Comparison of ENCODE assay signal across 19 cellular contexts in genomic region chr3:126352476-126353454, GRCh38. TPM values are rescaled to one million over a fixed set of nuclear protein-coding genes. Genes with fewer than 3 reads are reported as not detected.
A peak's percentile ranks its signal among the peaks of the same experiment; 100 is the strongest.
DNase-seq lines count a peak whose midpoint lies in the region; ATAC-seq, FAIRE-seq and TF ChIP-seq lines count a peak whose summit lies in the region.
"Had no signal": no experiment of that assay in that cellular context is flagged by ENCODE, and none has a peak within 500 bp of the region (broad histone marks: within the 10 kb centered on the region; RNA-seq: fewer than 3 reads in every experiment).

No MANE protein-coding gene starts in this region.

- H3K9me3 ChIP-seq in heart left ventricle (no peaks in the 10 kb centered on the region), H1 (ENCODE audit: insufficient read depth in 2 of 2, low read depth in 1 of 2, low read length in 1 of 2) (no peaks in the 10 kb centered on the region), neural progenitor cell (ENCODE audit: low read depth) (no peaks in the 10 kb centered on the region)
- H3K9me3 ChIP-seq: esophagus squamous epithelium had no signal

- FAIRE-seq in H1 (lab: Jason Lieb, UNC), result no peak
- FAIRE-seq: GM12892, K562 had no signal

- H2AK5ac ChIP-seq in H1 (ENCODE audit: low read depth, low read length), result no peak overlapping the region

- peak in 1 of 12 donors; percentile 1 for TF ChIP-seq CTCF in heart left ventricle (IDR thresholded peaks at IDR 0.05)
- no peak for TF ChIP-seq CTCF in H1 (IDR thresholded peaks at IDR 0.05; ENCODE audit: control extremely low read depth in 1 of 3, insufficient read depth in 1 of 3, low read depth in 1 of 3, low read length in 3 of 3)
- TF ChIP-seq CTCF in neural progenitor cell (IDR thresholded peaks at IDR 0.05), result no peak

- H2AFZ ChIP-seq in H1 (ENCODE audit: low read length) (no peak overlapping the region), neural progenitor cell (replicated peaks) (no peak overlapping the region)

- H2BK120ac ChIP-seq in H1 (replicated peaks; ENCODE audit: low read depth, low read length), result no peak overlapping the region

- no peak overlapping the region for H3K18ac ChIP-seq in H1 (ENCODE audit: extremely low read depth, low read length)

- no peak overlapping the region for H3K4me3 Mint-ChIP-seq in neural progenitor cell
- H3K4me3 Mint-ChIP-seq: HFFc6, nephron, T-cell had no signal

- TF ChIP-seq POLR2A in heart left ventricle (IDR thresholded peaks at IDR 0.05) (no peak), H1 (IDR thresholded peaks at IDR 0.05; ENCODE audit: control extremely low read depth in 1 of 2, low read depth in 2 of 2, low read length in 2 of 2) (no peak)

- peak in 2 of 5 donors; percentile 14 to 64 for DNase-seq in heart left ventricle
- DNase-seq in Right ventricle myocardium inferior (ENCODE audit: missing footprints), result no peak
- no peak for DNase-seq in H1 (ENCODE audit: low read depth in 1 of 2, low spot score in 2 of 2)
- no peak for DNase-seq in neural progenitor cell (ENCODE audit: low spot score)
- DNase-seq: activated CD4-positive, alpha-beta T cell treated with anti-CD3 and anti-CD28 coated beads, Interleukin-2, amount 50 U/mL, for 4 hours; activated gamma-delta T cell; cerebellar nuclear complex; DMS79 treated with DMSO at 0.1 percent for 48 hours; esophagus squamous epithelium; HFFc6; NCI-H2081 treated with DMSO at 0.1 percent for 48 hours; T-cell had no signal

- POLR2A ChIA-PET in H1 (lab: Charles Lee; ENCODE audit: partially characterized antibody), result interaction anchor here (1.6 kb wide), 1 partner anchor 85 kb away, joined by 4 read pairs; no protein-coding TSS in a partner anchor

- H3K27me3 Mint-ChIP-seq in neural progenitor cell (ENCODE audit: insufficient read depth, low read depth), result peaks cover 6% of the 10 kb centered on the region

- H3K79me2 ChIP-seq in H1 (ENCODE audit: control insufficient read depth in 1 of 2, insufficient read depth in 2 of 2, low read length in 2 of 2), result peaks cover 0 to 18% of the 10 kb centered on the region in 2 experiments; a peak in 1 of 4 replicates
- peaks cover 6% of the 10 kb centered on the region for H3K79me2 ChIP-seq in neural progenitor cell (ENCODE audit: low read depth)

- no peak for TF ChIP-seq EP300 in H1 (IDR thresholded peaks at IDR 0.05; ENCODE audit: borderline replicate concordance in 1 of 2, low read depth in 2 of 2, low read length in 2 of 2)

- peaks cover 0 to 89% (median 46%) of the 10 kb centered on the region in 12 donors for H3K4me1 ChIP-seq in heart left ventricle
- H3K4me1 ChIP-seq in H1 (replicated peaks in 1 of 4; ENCODE audit: control insufficient read depth in 3 of 4, insufficient read depth in 4 of 4, low read length in 3 of 4), result peaks cover 0 to 16% (median 8%) of the 10 kb centered on the region in 4 experiments; a peak in 5 of 7 replicates
- H3K4me1 ChIP-seq in neural progenitor cell, result peaks cover 13% of the 10 kb centered on the region

- peaks cover 13% of the 10 kb centered on the region for H3K23me2 ChIP-seq in H1 (ENCODE audit: low read depth, low read length)

- no peak for TF ChIP-seq RAD21 in H1 (IDR thresholded peaks at IDR 0.05 in 1 of 2, conservative IDR thresholded peaks at IDR 0.05 in 1 of 2; ENCODE audit: low read depth in 2 of 2, low read length in 2 of 2)

- no peaks in the 10 kb centered on the region for H3K9me3 Mint-ChIP-seq in neural progenitor cell
- H3K9me3 Mint-ChIP-seq: HFFc6, nephron, T-cell had no signal

- no peaks in the 10 kb centered on the region for H3K36me3 Mint-ChIP-seq in neural progenitor cell
- H3K36me3 Mint-ChIP-seq: T-cell had no signal

- H3K27ac ChIP-seq in heart left ventricle (peak overlapping the region in 7 of 12 donors; percentile 5 to 100 (median 20)), H1 (ENCODE audit: low read depth, low read length) (no peak overlapping the region), neural progenitor cell (no peak overlapping the region)

- peaks cover 0 to 20% (median 5%) of the 10 kb centered on the region in 9 donors for H3K36me3 ChIP-seq in heart left ventricle
- H3K36me3 ChIP-seq in H1 (ENCODE audit: control insufficient read depth in 2 of 4, insufficient read depth in 4 of 4, low read length in 3 of 4), result peaks cover 0 to 15% (median 10%) of the 10 kb centered on the region in 4 experiments; a peak in 5 of 8 replicates
- H3K36me3 ChIP-seq in neural progenitor cell, result no peaks in the 10 kb centered on the region

- no peak overlapping the region for H3K4me3 ChIP-seq in heart left ventricle
- H3K4me3 ChIP-seq in H1 (ENCODE audit: extremely low read depth in 1 of 4, insufficient read depth in 2 of 4, low read depth in 3 of 4, low read length in 4 of 4), result no peak overlapping the region
- H3K4me3 ChIP-seq in neural progenitor cell, result no peak overlapping the region
- H3K4me3 ChIP-seq: K562 had no signal

- H2BK15ac ChIP-seq in H1 (ENCODE audit: low read length), result no peak overlapping the region

- H4K20me1 ChIP-seq in H1 (replicated peaks in 1 of 2; ENCODE audit: control insufficient read depth in 1 of 2, insufficient read depth in 2 of 2, low read length in 2 of 2) (peaks cover 0 to 21% of the 10 kb centered on the region in 2 experiments), neural progenitor cell (ENCODE audit: low read depth) (peaks cover 17% of the 10 kb centered on the region)

- ATAC-seq in heart left ventricle, result no peak
- no peak for ATAC-seq in Right ventricle myocardium inferior
- no peak for ATAC-seq in HG03175 (IDR thresholded peaks at IDR 0.05; ENCODE audit: unreplicated experiment)
- no peak for ATAC-seq in HG03045 (IDR thresholded peaks at IDR 0.05; ENCODE audit: unreplicated experiment)
- no peak for ATAC-seq in GM18520 (IDR thresholded peaks at IDR 0.05; ENCODE audit: unreplicated experiment)
- no peak for ATAC-seq in HG03520 (IDR thresholded peaks at IDR 0.05; ENCODE audit: unreplicated experiment)
- ATAC-seq: K562, T-cell had no signal

- peak overlapping the region; percentile 33 for H3K27ac Mint-ChIP-seq in neural progenitor cell
- H3K27ac Mint-ChIP-seq: HFFc6, nephron, T-cell had no signal

- no peak overlapping the region for H3K4ac ChIP-seq in H1 (replicated peaks; ENCODE audit: insufficient read length, low read depth, low read length)

- H3K23ac ChIP-seq in H1 (ENCODE audit: insufficient read length), result no peak overlapping the region

- 0 out of 2 replicates have a peak, but pooled peaks cover 3% of the 10 kb centered on the region for H3K79me1 ChIP-seq in H1 (ENCODE audit: low read depth, low read length)

- no peak overlapping the region for H3K56ac ChIP-seq in H1 (replicated peaks; ENCODE audit: insufficient read length, low read depth, low read length)

- H3K4me2 ChIP-seq in H1 (ENCODE audit: insufficient read depth in 1 of 2, low read depth in 2 of 2, low read length in 2 of 2) (no peak overlapping the region), neural progenitor cell (no peak overlapping the region)

- H3F3A ChIP-seq in neural progenitor cell (ENCODE audit: low read depth), result peaks cover 20% of the 10 kb centered on the region

- intact Hi-C loops in heart left ventricle (cut with DNase I) (loop anchor here in 1 of 10 donors (5.0 to 10.0 kb wide), 2 partner anchors 50 to 122 kb away; partner anchors contain the start of gene ZXDC), Right ventricle myocardium inferior (cut with DNase I) (no loop called here)

- CTCF ChIA-PET in H1 (lab: Charles Lee; ENCODE audit: partially characterized antibody), result interaction anchor here (0.9 to 2.1 kb wide), 4 partner anchors 8 to 219 kb away, joined by 3 to 8 read pairs (median 4); no protein-coding TSS in a partner anchor

- no peak overlapping the region for H4K91ac ChIP-seq in H1 (replicated peaks; ENCODE audit: insufficient read length, low read length)

- no peak overlapping the region for H3K9ac ChIP-seq in H1 (replicated peaks in 1 of 4; ENCODE audit: extremely low read depth in 1 of 4, low read depth in 3 of 4, low read length in 3 of 4)
- H3K9ac ChIP-seq in neural progenitor cell, result no peak overlapping the region

- H3K27me3 ChIP-seq in heart left ventricle (peaks cover 0 to 15% (median 0%) of the 10 kb centered on the region in 9 donors), H1 (replicated peaks in 1 of 4; ENCODE audit: control insufficient read depth in 3 of 4, extremely low read depth in 1 of 4, insufficient read depth in 3 of 4, low read length in 3 of 4) (no peaks in the 10 kb centered on the region), neural progenitor cell (no peaks in the 10 kb centered on the region)

- H3K14ac ChIP-seq in H1 (ENCODE audit: insufficient read length), result no peak overlapping the region

- H3K4me1 Mint-ChIP-seq in neural progenitor cell, result peaks cover 26% of the 10 kb centered on the region

- H2BK12ac ChIP-seq in H1 (ENCODE audit: low read depth, low read length), result no peak overlapping the region

- peak overlapping the region; percentile 72 for H4K8ac ChIP-seq in H1 (ENCODE audit: extremely low read depth, insufficient read depth, low read length)

- H4K5ac ChIP-seq in H1 (ENCODE audit: insufficient read length, low read depth, low read length), result no peak overlapping the region

- H2BK20ac ChIP-seq in H1 (ENCODE audit: low read length), result no peak overlapping the region

- no peak overlapping the region for H2BK5ac ChIP-seq in H1 (ENCODE audit: low read depth, low read length)

- 68 to 81% (median 76%) methylated on average over 17 to 27 of the region's 27 CpGs for WGBS in heart left ventricle, 4 donors
- 93% methylated on average over 25 of the region's 27 CpGs; no CpG with 5 or more reads in 1 of the 2 experiments for WGBS in H1 (ENCODE audit: extremely low coverage in 1 of 2, insufficient coverage in 1 of 2, insufficient read length in 1 of 2, insufficient replicate concordance in 2 of 2, low coverage in 1 of 2, low lambda C conversion rate in 2 of 2, missing lambda C conversion rate in 1 of 2), 2 experiments

RNA-seq across cellular contexts. Expression of gene KLF15, which starts 4.4 kb away (rescaled TPM):
- 10 to 100 TPM; 10.5 to 85.8 (median 31.0) TPM for total RNA-seq in heart left ventricle
- 10 to 100 TPM; 39.9 to 70.6 TPM for polyA plus RNA-seq in heart left ventricle
- 33.0 TPM for total RNA-seq in Right ventricle myocardium inferior
- 17.4 and 19.5 TPM in 2 replicates for total RNA-seq in H1 (2021; fragmentation: NEBNext Ultra II Directional; extraction: Animal tissue kit (Norgen Biotek cat#: 25700))
- polyA plus RNA-seq in H1 (2011; rRNA removed), result 15.7 and 27.1 TPM in 2 replicates
- 18.4 TPM for polyA plus RNA-seq in H1 (2011; cell fraction: cytosol; rRNA removed)
- 25.2 TPM for polyA plus RNA-seq in H1 (2011; cell fraction: nucleus; rRNA removed)
- 9.7 to 11.7 TPM (median 11.4 TPM) in 4 replicates for polyA plus RNA-seq in H1 (2012, experiment 1 of 2)
- polyA plus RNA-seq in H1 (2012, experiment 2 of 2), result 12.0 TPM
- polyA plus RNA-seq in H1 (2013, experiment 1 of 2), result 7.1 TPM
- polyA plus RNA-seq in H1 (2013, experiment 2 of 2), result 6.9 TPM
- polyA minus RNA-seq in H1 (2011; rRNA and poly(A)+ RNA removed), result 5.5 and 8.5 TPM in 2 replicates
- polyA minus RNA-seq in H1 (2011; cell fraction: cytosol; rRNA and poly(A)+ RNA removed), result 10.0 TPM
- 19.5 TPM for polyA minus RNA-seq in H1 (2011; cell fraction: nucleus; rRNA and poly(A)+ RNA removed)
- total RNA-seq in neural progenitor cell (ENCODE audit: low replicate concordance), result 3.3 and 7.2 TPM in 2 replicates

RNA-seq across cellular contexts. Expression of gene CFAP100, which starts 41.9 kb away (rescaled TPM):
- total RNA-seq in heart left ventricle (not detected), Right ventricle myocardium inferior (not detected), neural progenitor cell (ENCODE audit: low replicate concordance) (0.12 TPM in 1 of 2 replicates, not detected in the other)
- polyA plus RNA-seq in heart left ventricle (not detected), H1 (2011; rRNA removed) (0.09 and 0.17 TPM in 2 replicates)
- total RNA-seq in H1 (2021; fragmentation: NEBNext Ultra II Directional; extraction: Animal tissue kit (Norgen Biotek cat#: 25700)), result not detected in 2 replicates
- 0.12 TPM for polyA plus RNA-seq in H1 (2011; cell fraction: cytosol; rRNA removed)
- 0.68 TPM for polyA plus RNA-seq in H1 (2011; cell fraction: nucleus; rRNA removed)
- not detected in 4 replicates for polyA plus RNA-seq in H1 (2012, experiment 1 of 2)
- polyA plus RNA-seq in H1 (2012, experiment 2 of 2), result not detected
- polyA plus RNA-seq in H1 (2013, experiment 1 of 2), result 0.22 TPM
- 0.37 TPM for polyA plus RNA-seq in H1 (2013, experiment 2 of 2)
- 0.69 TPM in 1 of 2 replicates, not detected in the other for polyA minus RNA-seq in H1 (2011; rRNA and poly(A)+ RNA removed)
- polyA minus RNA-seq in H1 (2011; cell fraction: cytosol; rRNA and poly(A)+ RNA removed), result not detected
- not detected for polyA minus RNA-seq in H1 (2011; cell fraction: nucleus; rRNA and poly(A)+ RNA removed)
- total RNA-seq: esophagus squamous epithelium, HFFc6, K562, T-cell had no signal
- polyA plus RNA-seq: K562 had no signal

Comparison
In these comparisons a context has a peak if more than half of its experiments do, and no peak if none do; other contexts are left out.
1. H3K27ac ChIP-seq: peak in heart left ventricle (7 of 12); none in H1 (single experiment) and neural progenitor cell (single experiment).